20 cellular contexts compared by ENCODE assay signal in the genomic region with DNA sequence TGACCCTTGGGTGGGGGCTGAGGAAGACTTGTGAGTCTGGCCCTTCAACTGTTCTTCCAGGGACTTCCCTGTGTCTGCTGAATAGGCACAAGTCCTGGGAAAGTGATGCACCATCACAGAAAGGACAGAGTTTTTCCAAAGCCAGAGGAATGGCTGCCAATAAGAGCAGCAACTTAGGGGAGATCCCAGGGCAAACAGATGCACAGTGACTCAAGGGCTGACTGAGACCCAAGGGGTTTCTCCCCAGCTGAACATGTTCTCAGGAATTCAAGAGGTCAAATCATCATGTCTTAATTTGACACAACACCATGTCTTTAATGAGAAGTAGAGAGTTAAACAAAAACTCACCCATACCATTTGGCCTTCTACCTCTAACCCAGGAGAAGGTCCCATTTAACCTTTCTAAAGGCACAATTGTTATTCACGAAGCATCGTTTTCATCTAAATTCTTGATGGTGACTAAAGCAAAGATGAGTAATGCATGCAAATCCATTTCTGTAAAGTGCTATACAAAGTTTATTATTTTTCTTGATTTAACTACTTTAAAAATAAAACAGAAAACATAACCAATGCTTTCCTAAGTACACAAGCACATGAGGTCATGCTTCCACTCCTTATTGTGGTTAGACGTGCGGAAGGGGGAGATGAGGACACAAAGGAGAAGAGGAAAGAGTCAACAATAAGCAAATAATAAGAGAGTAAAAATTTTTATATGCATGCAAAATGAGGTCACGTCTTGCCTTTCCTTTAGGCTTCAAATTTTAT.
DNase-seq lines count a peak whose midpoint lies in the region; ATAC-seq, FAIRE-seq and TF ChIP-seq lines count a peak whose summit lies in the region.
"Had no signal": no experiment of that assay in that cellular context is flagged by ENCODE, and none has a peak within 500 bp of the region (broad histone marks: within the 10 kb centered on the region; RNA-seq: fewer than 3 reads in every experiment).

No MANE protein-coding gene starts in this region.

- H3K36me3 ChIP-seq in aorta (ENCODE audit: control insufficient read depth in 1 of 2, insufficient read depth in 2 of 2, low read length in 1 of 2), result no peaks in the 10 kb centered on the region
- H3K36me3 ChIP-seq: ovary, tibial artery had no signal

- peak; percentile 20 for DNase-seq in DMS53 (lab: John Stamatoyannopoulos, UW)
- DNase-seq in DMS53 treated with DMSO at 0.1 percent for 48 hours (lab: John Stamatoyannopoulos, UW; ENCODE audit: unreplicated experiment), result no peak
- DNase-seq in T1000 (lab: John Stamatoyannopoulos, UW), result peak; percentile 37
- peak; percentile 80 for DNase-seq in fibroblast of peridontal ligament (ENCODE audit: extremely low read depth)
- peak; percentile 11 for DNase-seq in urothelium cell line (ENCODE audit: low spot score)
- no peak for DNase-seq in GM12892 (ENCODE audit: insufficient read length)
- no peak for DNase-seq in NCI-H2196 treated with DMSO at 0.1 percent for 48 hours (lab: John Stamatoyannopoulos, UW; ENCODE audit: unreplicated experiment)
- DNase-seq in aorta, result no peak
- DNase-seq: activated T-cell treated with anti-CD3 and anti-CD28 coated beads, Interleukin-2, amount 50 U/mL, for 24 hours; CD8-positive, alpha-beta T cell; effector memory CD4-positive, alpha-beta T cell; NCI-H1930; NCI-H524; ovary; tibial artery had no signal

- H3K27ac ChIP-seq in aorta (ENCODE audit: low read depth in 1 of 2, low read length in 2 of 2), result no peak overlapping the region
- H3K27ac ChIP-seq: 22Rv1, ovary, tibial artery had no signal

- peaks cover 0 to 2% of the 10 kb centered on the region in 2 donors for H3K4me1 ChIP-seq in aorta (ENCODE audit: control insufficient read depth in 1 of 2, insufficient read depth in 2 of 2, low read length in 2 of 2)
- H3K4me1 ChIP-seq: tibial artery had no signal

- 78 to 84% methylated on average over 5 of the region's 5 CpGs for WGBS in aorta, 2 donors

- H3K9me3 ChIP-seq in aorta (ENCODE audit: control insufficient read depth, low read length), result no peaks in the 10 kb centered on the region
- H3K9me3 ChIP-seq: ovary, tibial artery had no signal

- no peak overlapping the region for H3K4me3 ChIP-seq in aorta (ENCODE audit: low read length in 2 of 2)
- H3K4me3 ChIP-seq: GM12878, ovary, skin epidermis, tibial artery had no signal

- ATAC-seq in aorta (ENCODE audit: low FRiP score), result no peak
- ATAC-seq: CD8-positive, alpha-beta T cell; GM12878; SK-N-SH treated with all-trans-retinoic acid at 6 μM for 48 hours had no signal

- TF ChIP-seq POLR2A in GM12892 (IDR thresholded peaks at IDR 0.05; ENCODE audit: low read depth, low read length), result no peak

- H3K27me3 ChIP-seq in aorta (ENCODE audit: control insufficient read depth in 1 of 2, insufficient read depth in 2 of 2, low read length in 1 of 2), result no peaks in the 10 kb centered on the region
- H3K27me3 ChIP-seq: ovary, tibial artery had no signal

- FAIRE-seq in urothelium cell line (lab: Jason Lieb, UNC) (no peak), GM12892 (lab: Jason Lieb, UNC) (no peak)
- FAIRE-seq: GM12878, TTC549 had no signal

- intact Hi-C loops in aorta (cut with DNase I), result no loop called here

Comparison
In these comparisons a context has a peak if more than half of its experiments do, and no peak if none do; other contexts are left out.
1. DNase-seq: peak in DMS53 (single experiment), T1000 (single experiment), fibroblast of peridontal ligament (single experiment) and urothelium cell line (single experiment); none in DMS53 treated with DMSO at 0.1 percent for 48 hours (single experiment), GM12892 (single experiment), NCI-H2196 treated with DMSO at 0.1 percent for 48 hours (single experiment) and aorta (0 of 2).